Comparison of ENCODE assay signal across 1 cellular context in genomic region chr13:99655351-99656091, GRCh38.
TF ChIP-seq lines count a peak whose summit lies in the region.

No MANE protein-coding gene starts in this region.

TF ChIP-seq in GM12878, 131 proteins besides CTCF, POLR2A, EP300 and RAD21 (continued from another document):
- TF ChIP-seq ZNF687 (IDR thresholded peaks at IDR 0.05) (no peak), ZNF622 (IDR thresholded peaks at IDR 0.05) (no peak), RAD51 (IDR thresholded peaks at IDR 0.05) (no peak), PML (IDR thresholded peaks at IDR 0.05; ENCODE audit: low read length) (no peak), PAX5 (IDR thresholded peaks at IDR 0.05; ENCODE audit: borderline replicate concordance, low read depth, low read length) (no peak), JUNB (IDR thresholded peaks at IDR 0.05) (no peak), RELB (IDR thresholded peaks at IDR 0.05; ENCODE audit: low read depth) (no peak), CBX3 (IDR thresholded peaks at IDR 0.05; ENCODE audit: borderline replicate concordance, low read depth) (no peak), TAF1 (IDR thresholded peaks at IDR 0.05; ENCODE audit: borderline replicate concordance, low read depth, low read length) (no peak), HCFC1 (IDR thresholded peaks at IDR 0.05; ENCODE audit: low read length) (no peak), SKIL (IDR thresholded peaks at IDR 0.05; ENCODE audit: low read depth, poor library complexity, severe bottlenecking) (no peak), SUZ12 (IDR thresholded peaks at IDR 0.05; ENCODE audit: unreplicated experiment) (no peak), SIN3A (IDR thresholded peaks at IDR 0.05; ENCODE audit: low read depth, low read length) (no peak), MYC (IDR thresholded peaks at IDR 0.05; ENCODE audit: insufficient read depth, insufficient read length, insufficient replicate concordance, low read length, severe bottlenecking) (no peak), PKNOX1 (IDR thresholded peaks at IDR 0.05) (no peak)
